ENCODE assay signal across 8 cellular contexts in genomic region chr2:19990416-19990728, GRCh38.
DNase-seq lines count a peak whose midpoint lies in the region; ATAC-seq and TF ChIP-seq lines count a peak whose summit lies in the region.

No MANE protein-coding gene starts in this region.

- ATAC-seq in stimulated activated naive CD8-positive, alpha-beta T cell treated with anti-CD3 and anti-CD28 coated beads, Interleukin-15, Interleukin-2, amounts not matched to agents 100 U/mL and 50 U/mL, for 24 hours = no peak
- no peak for ATAC-seq in HG03571 (IDR thresholded peaks at IDR 0.05; ENCODE audit: unreplicated experiment)
- ATAC-seq in GM18870 (IDR thresholded peaks at IDR 0.05; ENCODE audit: unreplicated experiment) = no peak

- H3K27ac Mint-ChIP-seq in stimulated activated naive CD8-positive, alpha-beta T cell treated with anti-CD3 and anti-CD28 coated beads, Interleukin-15, Interleukin-2, amounts not matched to agents 100 ng/mL and 50 ng/mL, for 24 hours = peak overlapping the region; percentile 77

- peak overlapping the region; percentile 94 for H3K4me3 Mint-ChIP-seq in stimulated activated naive CD8-positive, alpha-beta T cell treated with anti-CD3 and anti-CD28 coated beads, Interleukin-15, Interleukin-2, amounts not matched to agents 100 ng/mL and 50 ng/mL, for 24 hours

- peaks cover 23% of the 10 kb centered on the region for H3K27me3 Mint-ChIP-seq in stimulated activated naive CD8-positive, alpha-beta T cell treated with anti-CD3 and anti-CD28 coated beads, Interleukin-15, Interleukin-2, amounts not matched to agents 100 ng/mL and 50 ng/mL, for 24 hours

- H3K9me3 Mint-ChIP-seq in stimulated activated naive CD8-positive, alpha-beta T cell treated with anti-CD3 and anti-CD28 coated beads, Interleukin-15, Interleukin-2, amounts not matched to agents 100 ng/mL and 50 ng/mL, for 24 hours = no peaks in the 10 kb centered on the region

- H3K4me1 ChIP-seq in mucosa of rectum (ENCODE audit: control insufficient read depth in 2 of 2, insufficient read depth in 2 of 2, low read length in 2 of 2) = peaks cover 5% of the 10 kb centered on the region in 2 donors

- H3K4me1 Mint-ChIP-seq in stimulated activated naive CD8-positive, alpha-beta T cell treated with anti-CD3 and anti-CD28 coated beads, Interleukin-15, Interleukin-2, amounts not matched to agents 100 ng/mL and 50 ng/mL, for 24 hours (ENCODE audit: low read depth) = peaks cover 30% of the 10 kb centered on the region

- H3K4me3 ChIP-seq in choroid plexus epithelial cell (ENCODE audit: low read depth, low read length) (peak overlapping the region; percentile 68), mucosa of rectum (ENCODE audit: low read length in 2 of 2) (peak overlapping the region; percentile 77 to 87)

- no peaks in the 10 kb centered on the region for H3K9me3 ChIP-seq in mucosa of rectum (ENCODE audit: control insufficient read depth in 2 of 2, low read length in 2 of 2)

- peak overlapping the region in 1 of 2 donors; percentile 24 for H3K27ac ChIP-seq in mucosa of rectum (ENCODE audit: low read depth in 2 of 2, low read length in 2 of 2)

- no peak for DNase-seq in stimulated activated naive CD8-positive, alpha-beta T cell treated with anti-CD3 and anti-CD28 coated beads, Interleukin-15, Interleukin-2, amounts not matched to agents 100 U/mL and 50 U/mL, for 24 hours
- DNase-seq in choroid plexus epithelial cell (ENCODE audit: low read depth) (no peak), SIG-M5 (lab: John Stamatoyannopoulos, UW) (no peak)
- no peak for DNase-seq in activated effector memory CD4-positive, alpha-beta T cell treated with Interleukin-2 at 50 U/mL for 16 hours

- peaks cover 0 to 7% of the 10 kb centered on the region in 2 donors for H3K27me3 ChIP-seq in mucosa of rectum (ENCODE audit: control insufficient read depth in 2 of 2, insufficient read depth in 2 of 2, low read length in 2 of 2)

- no peak for TF ChIP-seq CTCF in choroid plexus epithelial cell (conservative IDR thresholded peaks at IDR 0.05; ENCODE audit: low read depth, low read length)

- H3K9ac ChIP-seq in mucosa of rectum (ENCODE audit: low read depth in 1 of 2, low read length in 2 of 2) = peak overlapping the region in 1 of 2 donors; percentile 63

- H3K36me3 ChIP-seq in mucosa of rectum (ENCODE audit: control insufficient read depth in 2 of 2, insufficient read depth in 2 of 2, low read length in 2 of 2) = no peaks in the 10 kb centered on the region

- peaks cover 15% of the 10 kb centered on the region for H3K36me3 Mint-ChIP-seq in stimulated activated naive CD8-positive, alpha-beta T cell treated with anti-CD3 and anti-CD28 coated beads, Interleukin-15, Interleukin-2, amounts not matched to agents 100 ng/mL and 50 ng/mL, for 24 hours (ENCODE audit: low read depth)
